In the genomic region with DNA sequence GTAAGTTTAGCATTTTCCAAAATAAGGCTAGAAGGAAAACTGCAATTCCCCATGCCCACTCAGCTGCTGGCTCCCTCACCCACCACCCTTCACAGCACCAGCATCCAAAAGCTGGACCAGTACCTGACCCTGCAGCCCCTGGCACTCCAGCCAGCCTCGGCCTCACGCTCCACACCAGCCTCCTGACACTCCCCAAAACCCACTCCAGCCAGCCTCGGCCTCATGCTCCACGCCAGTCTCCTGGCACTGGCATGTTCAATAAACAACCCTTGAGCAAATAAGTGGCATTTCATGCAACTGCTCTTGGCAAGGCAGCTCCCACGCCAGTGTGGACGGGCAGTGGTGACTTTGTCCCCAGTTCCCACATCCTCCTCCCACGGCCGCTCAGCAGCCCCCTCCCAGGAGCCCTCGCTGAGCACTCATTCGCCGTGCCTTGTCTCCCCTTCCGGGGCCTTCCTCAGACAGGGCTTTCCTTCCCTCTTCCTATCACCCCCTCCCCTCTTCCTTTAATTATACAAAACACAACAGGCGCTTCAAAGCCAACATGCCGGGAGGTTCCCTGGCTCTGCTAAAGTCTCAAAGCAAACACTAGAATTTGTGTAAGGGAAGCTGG, we compare ENCODE assay signal across 19 cellular contexts. TPM values are rescaled to one million over a fixed set of nuclear protein-coding genes. Genes with fewer than 3 reads are reported as not detected.
DNase-seq lines count a peak whose midpoint lies in the region; ATAC-seq, FAIRE-seq and TF ChIP-seq lines count a peak whose summit lies in the region.
"Had no signal": no experiment of that assay in that cellular context is flagged by ENCODE, and none has a peak within 500 bp of the region (broad histone marks: within the 10 kb centered on the region; RNA-seq: fewer than 3 reads in every experiment).

No MANE protein-coding gene starts in this region.

- H3K27me3 Mint-ChIP-seq in activated T-cell treated with anti-CD3 and anti-CD28 coated beads, Interleukin-2, amount 50 U/mL, for 24 hours = no peaks in the 10 kb centered on the region
- H3K27me3 Mint-ChIP-seq: activated CD4-positive, alpha-beta T cell treated with anti-CD3 and anti-CD28 coated beads, Interleukin-2, amount 10 ng/mL, durations not matched to agents 7 days and 5 days; activated naive CD4-positive, alpha-beta T cell treated with anti-CD3 and anti-CD28 coated beads, Interleukin-2, amount 50 U/mL, for 24 hours had no signal

- H3K36me3 ChIP-seq in colonic mucosa = no peaks in the 10 kb centered on the region
- peaks cover 26% of the 10 kb centered on the region for H3K36me3 ChIP-seq in lower lobe of right lung
- H3K36me3 ChIP-seq in testis (ENCODE audit: low read depth, missing control alignments) = no peaks in the 10 kb centered on the region
- H3K36me3 ChIP-seq in small intestine (ENCODE audit: control insufficient read depth in 2 of 2, insufficient read depth in 2 of 2, low read length in 2 of 2) = peaks cover 0 to 2% of the 10 kb centered on the region in 2 donors

- H3K4me1 ChIP-seq in colonic mucosa = peaks cover 39% of the 10 kb centered on the region
- H3K4me1 ChIP-seq in lower lobe of right lung = peaks cover 86% of the 10 kb centered on the region
- H3K4me1 ChIP-seq in testis = peaks cover 66% of the 10 kb centered on the region
- peaks cover 12 to 33% of the 10 kb centered on the region in 2 donors for H3K4me1 ChIP-seq in small intestine (ENCODE audit: control insufficient read depth in 2 of 2, insufficient read depth in 1 of 2, low read depth in 1 of 2, low read length in 1 of 2)

- H3K9ac ChIP-seq in colonic mucosa (ENCODE audit: low read depth in 2 of 2, low read length in 2 of 2) = peak overlapping the region in 1 of 2 donors; percentile 1

- H3K36me3 Mint-ChIP-seq in activated T-cell treated with anti-CD3 and anti-CD28 coated beads, Interleukin-2, amount 50 U/mL, for 24 hours (ENCODE audit: low read depth) = peaks cover 66% of the 10 kb centered on the region
- H3K36me3 Mint-ChIP-seq: activated naive CD4-positive, alpha-beta T cell treated with anti-CD3 and anti-CD28 coated beads, Interleukin-2, amount 50 U/mL, for 24 hours; natural killer cell had no signal

- peak overlapping the region; percentile 61 for H3K27ac Mint-ChIP-seq in activated T-cell treated with anti-CD3 and anti-CD28 coated beads, Interleukin-2, amount 50 U/mL, for 24 hours
- H3K27ac Mint-ChIP-seq: activated CD4-positive, alpha-beta T cell treated with anti-CD3 and anti-CD28 coated beads, Interleukin-2, amount 10 ng/mL, durations not matched to agents 7 days and 5 days; activated naive CD4-positive, alpha-beta T cell treated with anti-CD3 and anti-CD28 coated beads, Interleukin-2, amount 50 U/mL, for 24 hours had no signal

- peak; percentile 16 for DNase-seq in activated T-cell treated with anti-CD3 and anti-CD28 coated beads, Interleukin-2, amount 50 U/mL, for 24 hours
- DNase-seq in activated T-cell treated with anti-CD3 and anti-CD28 coated beads, Interleukin-2, amount 50 U/mL, for 48 hours = no peak
- peak; percentile 14 for DNase-seq in colonic mucosa
- no peak for DNase-seq in lower lobe of right lung
- peak; percentile 38 for DNase-seq in testis
- no peak for DNase-seq in small intestine
- DNase-seq: activated CD4-positive, alpha-beta T cell treated with anti-CD3 and anti-CD28 coated beads, Interleukin-2, amount 10 ng/mL, durations not matched to agents 7 days and 5 days; DMS 273 treated with DMSO at 0.1 percent for 48 hours; natural killer cell; NCI-H2171 treated with DMSO at 0.1 percent for 48 hours; OCI-M1; stimulated activated CD4-positive, alpha-beta T cell treated with anti-CD3 and anti-CD28 coated beads, Interleukin-12 subunit alpha, Interleukin-12 subunit beta, amount 100 ng/mL, for 4 hours; T-helper 1 cell had no signal

- no peak overlapping the region for H3K4me3 Mint-ChIP-seq in activated T-cell treated with anti-CD3 and anti-CD28 coated beads, Interleukin-2, amount 50 U/mL, for 24 hours
- H3K4me3 Mint-ChIP-seq: activated CD4-positive, alpha-beta T cell treated with anti-CD3 and anti-CD28 coated beads, Interleukin-2, amount 10 ng/mL, durations not matched to agents 7 days and 5 days; activated naive CD4-positive, alpha-beta T cell treated with anti-CD3 and anti-CD28 coated beads, Interleukin-2, amount 50 U/mL, for 24 hours; natural killer cell had no signal

- H3K27me3 ChIP-seq in colonic mucosa (no peaks in the 10 kb centered on the region), lower lobe of right lung (ENCODE audit: low read depth) (no peaks in the 10 kb centered on the region), testis (no peaks in the 10 kb centered on the region), small intestine (ENCODE audit: control insufficient read depth in 2 of 2, insufficient read depth in 2 of 2, low read length in 2 of 2) (no peaks in the 10 kb centered on the region)

- H3K4me3 ChIP-seq in colonic mucosa = no peak overlapping the region
- H3K4me3 ChIP-seq in lower lobe of right lung = no peak overlapping the region
- H3K4me3 ChIP-seq in testis = no peak overlapping the region
- H3K4me3 ChIP-seq in small intestine (ENCODE audit: low read depth in 1 of 2, low read length in 2 of 2) = no peak overlapping the region

- WGBS in testis, 2 donors = 58 to 70% methylated on average over 14 of the region's 14 CpGs
- 53 to 64% (median 61%) methylated on average over 14 of the region's 14 CpGs for WGBS in small intestine, 3 donors

- no peak for TF ChIP-seq POLR2A in testis (IDR thresholded peaks at IDR 0.05)

- H3K4me1 Mint-ChIP-seq in activated T-cell treated with anti-CD3 and anti-CD28 coated beads, Interleukin-2, amount 50 U/mL, for 24 hours (ENCODE audit: low read depth) = peaks cover 56% of the 10 kb centered on the region

- H3K27ac ChIP-seq in colonic mucosa (no peak overlapping the region), lower lobe of right lung (peak overlapping the region; percentile 37), testis (peak overlapping the region in 1 of 2 donors; percentile 23), small intestine (ENCODE audit: low read depth in 1 of 2, low read length in 1 of 2) (no peak overlapping the region)

- intact Hi-C loops in colonic mucosa (cut with DNase I) (no loop called here), lower lobe of right lung (cut with DNase I) (no loop called here), testis (cut with DNase I; ENCODE audit: low total_unique reads) (no loop called here)

- no peaks in the 10 kb centered on the region for H3K9me3 Mint-ChIP-seq in activated T-cell treated with anti-CD3 and anti-CD28 coated beads, Interleukin-2, amount 50 U/mL, for 24 hours
- H3K9me3 Mint-ChIP-seq: activated CD4-positive, alpha-beta T cell treated with anti-CD3 and anti-CD28 coated beads, Interleukin-2, amount 10 ng/mL, durations not matched to agents 7 days and 5 days; activated naive CD4-positive, alpha-beta T cell treated with anti-CD3 and anti-CD28 coated beads, Interleukin-2, amount 50 U/mL, for 24 hours; natural killer cell had no signal

- no peak for FAIRE-seq in small intestine (lab: Jason Lieb, UNC)
- FAIRE-seq: colon, frontal cortex, keratinocyte had no signal

- TF ChIP-seq CTCF in colonic mucosa (IDR thresholded peaks at IDR 0.05) (no peak), lower lobe of right lung (IDR thresholded peaks at IDR 0.05) (no peak), testis (IDR thresholded peaks at IDR 0.05) (no peak)

- H3K9me3 ChIP-seq in colonic mucosa (no peaks in the 10 kb centered on the region), lower lobe of right lung (no peaks in the 10 kb centered on the region), testis (no peaks in the 10 kb centered on the region), small intestine (ENCODE audit: control insufficient read depth, low read depth) (no peaks in the 10 kb centered on the region)

- ATAC-seq in lower lobe of right lung (peak in 1 of 2 donors; percentile 21), HG03432 (IDR thresholded peaks at IDR 0.05; ENCODE audit: unreplicated experiment) (no peak), GM19455 (IDR thresholded peaks at IDR 0.05; ENCODE audit: unreplicated experiment) (no peak)
- ATAC-seq: natural killer cell had no signal

RNA-seq across cellular contexts. Expression of gene TOLLIP, which starts 6.9 kb away (rescaled TPM):
- total RNA-seq in colonic mucosa = 10 to 100 TPM; 49.8 to 59.7 TPM
- 68.4 TPM for total RNA-seq in lower lobe of right lung
- total RNA-seq in testis = 100 to 1,000 TPM; 197 to 220 TPM
- polyA plus RNA-seq in testis (ENCODE audit: insufficient read depth, low read depth, low replicate concordance) = 185 TPM
- polyA plus RNA-seq in small intestine = 10 to 100 TPM; 33.1 to 41.2 (median 40.8) TPM

Comparison
In these comparisons a context has a peak if more than half of its experiments do, and no peak if none do; other contexts are left out.
1. DNase-seq: peak in activated T-cell treated with anti-CD3 and anti-CD28 coated beads, Interleukin-2, amount 50 U/mL, for 24 hours (single experiment), colonic mucosa (single experiment) and testis (single experiment); none in activated T-cell treated with anti-CD3 and anti-CD28 coated beads, Interleukin-2, amount 50 U/mL, for 48 hours (0 of 2), lower lobe of right lung (single experiment) and small intestine (single experiment).